ENCODE assay signal across 14 cellular contexts in genomic region chr5:33933723-33934544, GRCh38. TPM values are rescaled to one million over a fixed set of nuclear protein-coding genes. Genes with fewer than 3 reads are reported as not detected.
DNase-seq lines count a peak whose midpoint lies in the region; ATAC-seq, FAIRE-seq and TF ChIP-seq lines count a peak whose summit lies in the region.
"Had no signal": no experiment of that assay in that cellular context is flagged by ENCODE, and none has a peak within 500 bp of the region (broad histone marks: within the 10 kb centered on the region; RNA-seq: fewer than 3 reads in every experiment).

No MANE protein-coding gene starts in this region.

- H3K27ac ChIP-seq in GM12878 (ENCODE audit: control insufficient read depth, insufficient read depth) (peak overlapping the region; percentile 90), upper lobe of right lung (no peak overlapping the region)

- H3K4me2 ChIP-seq in GM12878 (ENCODE audit: control insufficient read depth, insufficient read depth) = peak overlapping the region; percentile 82

- TF ChIP-seq EP300 in GM12878 (IDR thresholded peaks at IDR 0.05; ENCODE audit: borderline replicate concordance in 1 of 2, control insufficient read depth in 1 of 2, low read depth in 2 of 2, low read length in 2 of 2) = peak; percentile 89 to 95

- H2AFZ ChIP-seq in GM12878 (ENCODE audit: control insufficient read depth, low read depth, low read length) = peak overlapping the region; percentile 55

- no peaks in the 10 kb centered on the region for H3K79me2 ChIP-seq in GM12878 (ENCODE audit: control insufficient read depth, insufficient read depth, low read length)

- RAD21 ChIA-PET in GM12878 (lab: Charles Lee; ENCODE audit: unreplicated experiment) = interaction anchor here (0.7 to 8.8 kb wide), 40 partner anchors 8 to 1402 kb away, joined by 3 to 111 read pairs (median 5); partner anchors contain the start of genes ADAMTS12 and TARS1

- WGBS in GM12878 (ENCODE audit: insufficient coverage, insufficient replicate concordance, low lambda C conversion rate, missing lambda C conversion rate) = 36% methylated on average over 4 of the region's 4 CpGs

- CTCF ChIA-PET in GM12878 (lab: Yijun Ruan, JAX) = interaction anchor here (0.6 to 6.6 kb wide), 63 partner anchors 9 to 511 kb away, joined by 3 to 96 read pairs (median 4); partner anchors contain the start of genes ADAMTS12 and TARS1

- FAIRE-seq in GM12878 (lab: Jason Lieb, UNC) = peak; percentile 90
- FAIRE-seq: colon had no signal

- DNase-seq in GM12878 (ENCODE audit: low read depth, low spot score) (peak; percentile 77), upper lobe of right lung (no peak), BE2C (no peak), anterior cingulate cortex (lab: John Stamatoyannopoulos, UW) (no peak), cerebellum (ENCODE audit: low spot score) (no peak)

- intact Hi-C loops in GM12878 (cut with micrococcal nuclease; ENCODE audit: unreplicated experiment) (loop anchor here (1.0 to 2.0 kb wide), 6 partner anchors 84 to 498 kb away; partner anchors contain the start of gene TARS1), upper lobe of right lung (cut with DNase I) (no loop called here)

- H3K9me3 ChIP-seq in GM12878 (replicated peaks; ENCODE audit: control insufficient read depth, insufficient read depth, low read length) (no peaks in the 10 kb centered on the region; the same call in 2 of the 3 replicates), upper lobe of right lung (no peaks in the 10 kb centered on the region), BE2C (no peaks in the 10 kb centered on the region)
- H3K9me3 ChIP-seq: Caco-2 had no signal

- peak; percentile 88 for ATAC-seq in GM18502 (IDR thresholded peaks at IDR 0.05; ENCODE audit: poor library complexity, unreplicated experiment)
- peak; percentile 90 for ATAC-seq in GM21526 (IDR thresholded peaks at IDR 0.05; ENCODE audit: low FRiP score, unreplicated experiment)
- ATAC-seq in HG03159 (IDR thresholded peaks at IDR 0.05; ENCODE audit: unreplicated experiment) = peak; percentile 90
- ATAC-seq in GM12878 = peak; percentile 90
- ATAC-seq in upper lobe of right lung = no peak

- no peaks in the 10 kb centered on the region for H4K20me1 ChIP-seq in GM12878 (ENCODE audit: control insufficient read depth, insufficient read depth)

- in situ Hi-C loops in GM12878 (cut with MboI) = loop anchor here (5.0 kb wide), 1 partner anchor 492 kb away; the partner anchor contains the start of gene TARS1

- H3K36me3 ChIP-seq in GM12878 (ENCODE audit: control insufficient read depth in 2 of 2, insufficient read depth in 2 of 2, low read length in 1 of 2) (no peaks in the 10 kb centered on the region), upper lobe of right lung (no peaks in the 10 kb centered on the region), BE2C (no peaks in the 10 kb centered on the region)

- H3K4me1 ChIP-seq in GM12878 (ENCODE audit: control insufficient read depth, insufficient read depth, low read length) (peaks cover 29% of the 10 kb centered on the region), upper lobe of right lung (peaks cover 10% of the 10 kb centered on the region), BE2C (no peaks in the 10 kb centered on the region)
- H3K4me1 ChIP-seq: Caco-2 had no signal

- H3K4me3 ChIP-seq in GM12878 (no peak overlapping the region), upper lobe of right lung (no peak overlapping the region), BE2C (ENCODE audit: low read depth, low read length) (no peak overlapping the region)

- no peaks in the 10 kb centered on the region; a peak in 1 of 4 replicates for H3K27me3 ChIP-seq in GM12878 (replicated peaks in 1 of 2; ENCODE audit: control insufficient read depth in 2 of 2, insufficient read depth in 2 of 2, low read length in 1 of 2)
- H3K27me3 ChIP-seq in upper lobe of right lung = peaks cover 36% of the 10 kb centered on the region
- peaks cover 59% of the 10 kb centered on the region for H3K27me3 ChIP-seq in BE2C

- peak overlapping the region; percentile 47 for H3K9ac ChIP-seq in GM12878 (ENCODE audit: control insufficient read depth, insufficient read depth, low read length)

- BruUV-seq in GM12878 (replicated peaks; lab: Mats Ljungman, UMichigan) = no TSS peak

- POLR2A ChIA-PET in GM12878 (lab: Charles Lee) = interaction anchor here (0.5 to 2.4 kb wide), 5 partner anchors 87 to 498 kb away, joined by 3 to 9 read pairs (median 5); no protein-coding TSS in a partner anchor

- SMC1A ChIA-PET in GM12878 (lab: Charles Lee; ENCODE audit: uncharacterized antibody, unreplicated experiment) = interaction anchor here (0.7 to 7.4 kb wide), 44 partner anchors 11 to 767 kb away, joined by 3 to 80 read pairs (median 6); partner anchors contain the start of genes ADAMTS12 and TARS1

- peak; percentile 46 for TF ChIP-seq RAD21 in GM12878 (IDR thresholded peaks at IDR 0.05; ENCODE audit: insufficient read depth, low read depth, low read length)

- TF ChIP-seq CTCF in GM12878 (IDR thresholded peaks at IDR 0.05 in 2 of 3, conservative IDR thresholded peaks at IDR 0.05 in 1 of 3; ENCODE audit: control insufficient read depth in 2 of 3, extremely low read depth in 1 of 3, insufficient read depth in 1 of 3, low read depth in 3 of 3, low read length in 3 of 3) (no peak), upper lobe of right lung (IDR thresholded peaks at IDR 0.05) (no peak), BE2C (IDR thresholded peaks at IDR 0.05; ENCODE audit: low read depth, low read length) (no peak)

- TF ChIP-seq POLR2A in GM12878 (IDR thresholded peaks at IDR 0.05; ENCODE audit: low read depth, low read length) = no peak

TF ChIP-seq in GM12878, 131 proteins besides CTCF, POLR2A, EP300 and RAD21 (continues in another document):
- peak; percentile 68; the same call in 1 of the 2 replicates for TF ChIP-seq TBL1XR1 (IDR thresholded peaks at IDR 0.05; ENCODE audit: low read depth, low read length)

RNA-seq across cellular contexts. Expression of gene RXFP3, which starts 2.3 kb away (rescaled TPM):
- total RNA-seq in GM12878 (2013; cell fraction: nucleolus; rRNA removed) = 0.33 and 0.61 TPM in 2 replicates
- total RNA-seq in GM12878 (2014; rRNA removed) (not detected in 2 replicates), GM12878 (2014; rRNA removed; fragmentation: Illumina TruSeq; extraction: Trizol) (not detected in 2 replicates), GM12878 (2021) (not detected in 2 replicates), upper lobe of right lung (not detected), cerebellum (0.36 TPM)
- polyA plus RNA-seq in GM12878 (2011; ENCODE audit: low read depth) = not detected
- polyA plus RNA-seq in GM12878 (2011; rRNA removed) (0.03 TPM in 1 of 2 replicates, not detected in the other), GM12878 (2014; fragmentation: Illumina TruSeq; extraction: Trizol) (not detected in 2 replicates), GM12878 (2014; fragmentation: Nextera tagmentation; extraction: Ambion mirVana) (not detected), GM12878 (2014; rRNA removed) (0.06 TPM in 1 of 2 replicates, not detected in the other), GM12878 (2016; fragmentation: Nextera tagmentation; extraction: Ambion mirVana) (not detected)
- 0.05 TPM in 1 of 2 replicates, not detected in the other for polyA plus RNA-seq in GM12878 (2011; cell fraction: cytosol; rRNA removed)
- polyA plus RNA-seq in GM12878 (2011; cell fraction: nucleus; rRNA removed) = 0.48 and 0.79 TPM in 2 replicates
- not detected in 2 replicates for polyA plus RNA-seq in GM12878 (2012)
- polyA minus RNA-seq in GM12878 (2011; rRNA and poly(A)+ RNA removed) = 0.15 and 0.41 TPM in 2 replicates
- 0.52 TPM in 1 of 2 replicates, not detected in the other for polyA minus RNA-seq in GM12878 (2011; cell fraction: cytosol; rRNA and poly(A)+ RNA removed)
- polyA minus RNA-seq in GM12878 (2011; cell fraction: nucleus; rRNA and poly(A)+ RNA removed) = 0.85 and 2.1 TPM in 2 replicates
- polyA plus RNA-seq in BE2C (2012; ENCODE audit: insufficient read depth, insufficient read length, low read depth) = not detected
- total RNA-seq: activated CD4-positive, alpha-beta memory T cell treated with anti-CD3 and anti-CD28 coated beads for 36 hours; Caco-2; kidney epithelial cell; right cardiac atrium; subcutaneous adipose tissue had no signal
- polyA plus RNA-seq: right cardiac atrium had no signal

RNA-seq across cellular contexts. Expression of gene ADAMTS12, which starts 42.1 kb away (rescaled TPM):
- 40.9 and 41.6 TPM in 2 replicates for total RNA-seq in GM12878 (2013; cell fraction: nucleolus; rRNA removed)
- total RNA-seq in GM12878 (2014; rRNA removed) (27.9 and 30.6 TPM in 2 replicates), GM12878 (2014; rRNA removed; fragmentation: Illumina TruSeq; extraction: Trizol) (21.2 and 21.7 TPM in 2 replicates), GM12878 (2021) (28.4 and 32.5 TPM in 2 replicates), upper lobe of right lung (11.2 TPM), cerebellum (7.6 TPM)
- polyA plus RNA-seq in GM12878 (2011; ENCODE audit: low read depth) = 5.6 TPM
- polyA plus RNA-seq in GM12878 (2011; rRNA removed) (0.07 and 0.11 TPM in 2 replicates), GM12878 (2014; fragmentation: Illumina TruSeq; extraction: Trizol) (16.4 and 20.2 TPM in 2 replicates), GM12878 (2014; fragmentation: Nextera tagmentation; extraction: Ambion mirVana) (10 to 100 TPM; 29.4 to 35.8 TPM), GM12878 (2014; rRNA removed) (19.5 and 20.0 TPM in 2 replicates), GM12878 (2016; fragmentation: Nextera tagmentation; extraction: Ambion mirVana) (10 to 100 TPM; 12.3 to 15.1 TPM)
- 0.03 and 0.08 TPM in 2 replicates for polyA plus RNA-seq in GM12878 (2011; cell fraction: cytosol; rRNA removed)
- 0.18 TPM in 2 replicates for polyA plus RNA-seq in GM12878 (2011; cell fraction: nucleus; rRNA removed)
- polyA plus RNA-seq in GM12878 (2012) = 7.0 and 8.5 TPM in 2 replicates
- 0.21 and 0.37 TPM in 2 replicates for polyA minus RNA-seq in GM12878 (2011; rRNA and poly(A)+ RNA removed)
- not detected in 2 replicates for polyA minus RNA-seq in GM12878 (2011; cell fraction: cytosol; rRNA and poly(A)+ RNA removed)
- polyA minus RNA-seq in GM12878 (2011; cell fraction: nucleus; rRNA and poly(A)+ RNA removed) = 0.36 and 0.57 TPM in 2 replicates
- polyA plus RNA-seq in BE2C (2012; ENCODE audit: insufficient read depth, insufficient read length, low read depth) = not detected
- total RNA-seq: activated CD4-positive, alpha-beta memory T cell treated with anti-CD3 and anti-CD28 coated beads for 36 hours; Caco-2 had no signal

RNA-seq across cellular contexts. Expression of gene SLC45A2, which starts 50.6 kb away (rescaled TPM):
- 0.25 and 0.54 TPM in 2 replicates for total RNA-seq in GM12878 (2013; cell fraction: nucleolus; rRNA removed)
- total RNA-seq in GM12878 (2014; rRNA removed) (0.06 TPM in 1 of 2 replicates, not detected in the other), GM12878 (2014; rRNA removed; fragmentation: Illumina TruSeq; extraction: Trizol) (not detected in 2 replicates), GM12878 (2021) (not detected in 2 replicates), upper lobe of right lung (not detected), cerebellum (1.2 TPM)
- not detected for polyA plus RNA-seq in GM12878 (2011; ENCODE audit: low read depth)
- polyA plus RNA-seq in GM12878 (2011; rRNA removed) (0.07 TPM in 1 of 2 replicates, not detected in the other), GM12878 (2014; fragmentation: Illumina TruSeq; extraction: Trizol) (not detected in 2 replicates), GM12878 (2014; fragmentation: Nextera tagmentation; extraction: Ambion mirVana) (not detected), GM12878 (2014; rRNA removed) (0.03 TPM in 1 of 2 replicates, not detected in the other), GM12878 (2016; fragmentation: Nextera tagmentation; extraction: Ambion mirVana) (not detected)
- polyA plus RNA-seq in GM12878 (2011; cell fraction: cytosol; rRNA removed) = 0.06 and 0.15 TPM in 2 replicates
- polyA plus RNA-seq in GM12878 (2011; cell fraction: nucleus; rRNA removed) = 0.41 and 0.45 TPM in 2 replicates
- polyA plus RNA-seq in GM12878 (2012) = not detected in 2 replicates
- 0.77 TPM in 1 of 2 replicates, not detected in the other for polyA minus RNA-seq in GM12878 (2011; rRNA and poly(A)+ RNA removed)
- polyA minus RNA-seq in GM12878 (2011; cell fraction: cytosol; rRNA and poly(A)+ RNA removed) = not detected in 2 replicates
- polyA minus RNA-seq in GM12878 (2011; cell fraction: nucleus; rRNA and poly(A)+ RNA removed) = 1.7 and 2.3 TPM in 2 replicates
- not detected for polyA plus RNA-seq in BE2C (2012; ENCODE audit: insufficient read depth, insufficient read length, low read depth)
- total RNA-seq: activated CD4-positive, alpha-beta memory T cell treated with anti-CD3 and anti-CD28 coated beads for 36 hours; kidney epithelial cell; subcutaneous adipose tissue had no signal
